Comparison of ENCODE assay signal across 24 cellular contexts in the genomic region with DNA sequence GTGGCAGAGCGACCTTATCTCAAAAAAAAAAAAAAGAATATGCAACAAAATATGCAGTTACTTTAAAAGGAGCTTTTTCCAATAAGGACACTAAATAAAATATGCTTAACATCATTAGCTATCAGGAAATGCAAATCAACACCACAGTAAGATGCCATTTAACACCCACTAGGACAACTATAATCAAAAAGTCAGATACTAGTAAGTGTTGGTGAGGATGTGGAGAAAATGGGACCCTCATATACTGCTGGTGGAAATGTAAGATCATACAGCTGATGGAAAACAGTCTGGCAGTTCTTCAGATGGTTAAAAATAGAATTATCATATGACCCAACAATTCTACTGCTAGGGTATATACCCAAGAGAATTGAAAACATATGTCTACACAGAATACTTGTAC.
"Had no signal": no experiment of that assay in that cellular context is flagged by ENCODE, and none has a peak within 500 bp of the region (broad histone marks: within the 10 kb centered on the region; RNA-seq: fewer than 3 reads in every experiment).

No MANE protein-coding gene starts in this region.

- DNase-seq: natural killer cell; occipital lobe; psoas muscle; right cardiac atrium; right lobe of liver; sigmoid colon; small intestine; stimulated activated CD4-positive, alpha-beta T cell treated with anti-CD3 and anti-CD28 coated beads, Interleukin-15, amount 100 ng/mL, for 24 hours; stimulated activated CD4-positive, alpha-beta T cell treated with anti-CD3 and anti-CD28 coated beads, Interleukin-2, amount 100 ng/mL, for 24 hours; stimulated activated CD4-positive, alpha-beta T cell treated with anti-CD3 and anti-CD28 coated beads, Interleukin-2, amount 100 ng/mL, for 48 hours; stimulated activated CD4-positive, alpha-beta T cell treated with anti-CD3 and anti-CD28 coated beads, Interleukin-4, amount 100 ng/mL, for 24 hours; stimulated activated naive B cell treated with anti-CD40 and anti-IgM and Interleukin-4, amounts not matched to agents 10 μg/mL and 1 μg/mL and 100 μg/mL, for 72 hours; stimulated activated naive CD4-positive, alpha-beta T cell treated with Interleukin-2 at 50 U/mL for 16 hours; stomach; thyroid gland; trophoblast cell; uterus had no signal

- ATAC-seq: natural killer cell; psoas muscle; right cardiac atrium; right lobe of liver; stimulated activated effector memory CD8-positive, alpha-beta T cell treated with anti-CD3 and anti-CD28 coated beads, Interleukin-12 subunit alpha, Interleukin-12 subunit beta, amount 100 ng/mL, for 72 hours; stimulated activated naive B cell treated with anti-CD40 and anti-IgM and Interleukin-4, amounts not matched to agents 10 μg/mL and 1 μg/mL and 100 μg/mL, for 72 hours; upper lobe of right lung had no signal

- H3K27ac ChIP-seq: neural progenitor cell, ovary, parathyroid adenoma, psoas muscle, right lobe of liver, sigmoid colon, stomach, thoracic aorta, thyroid gland, tibial nerve, upper lobe of right lung, uterus had no signal

- H3K4me3 ChIP-seq: neural progenitor cell, ovary, psoas muscle, right lobe of liver, sigmoid colon, stomach, thoracic aorta, thyroid gland, tibial nerve, upper lobe of right lung, uterus had no signal

- FAIRE-seq: small intestine had no signal

- H3K4me1 ChIP-seq: neural progenitor cell, parathyroid adenoma, psoas muscle, right lobe of liver, thyroid gland, tibial nerve, upper lobe of right lung, uterus had no signal

- H3K4me2 ChIP-seq: neural progenitor cell had no signal

- H3K36me3 ChIP-seq: neural progenitor cell, ovary, right lobe of liver, sigmoid colon, stomach, thoracic aorta, thyroid gland, tibial nerve, upper lobe of right lung, uterus had no signal

- H3K9me3 ChIP-seq: ovary, psoas muscle, right lobe of liver, sigmoid colon, stomach, thoracic aorta, thyroid gland, tibial nerve, upper lobe of right lung, uterus had no signal
